Comparison of ENCODE assay signal across 25 cellular contexts in the genomic region with DNA sequence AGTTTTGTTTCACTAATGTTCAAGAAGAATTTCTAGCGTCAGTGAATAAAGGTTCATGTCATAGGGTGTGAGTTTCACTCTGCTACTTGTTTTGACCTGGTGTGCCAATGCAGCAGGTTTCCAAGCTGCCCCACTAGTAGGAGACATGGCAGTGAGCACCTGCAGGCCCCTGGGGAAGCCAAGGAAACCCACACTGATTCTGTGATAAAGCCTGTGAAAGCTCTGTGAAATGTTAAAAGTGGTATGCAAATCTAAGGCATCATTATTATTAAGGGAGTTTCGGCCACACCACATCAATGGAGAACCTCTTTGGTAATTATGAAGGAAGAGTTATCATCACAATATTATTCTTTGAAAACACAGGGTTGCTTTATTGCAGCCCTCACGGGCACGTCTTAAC. TPM values are rescaled to one million over a fixed set of nuclear protein-coding genes. Genes with fewer than 3 reads are reported as not detected.
DNase-seq lines count a peak whose midpoint lies in the region; ATAC-seq and TF ChIP-seq lines count a peak whose summit lies in the region.
"Had no signal": no experiment of that assay in that cellular context is flagged by ENCODE, and none has a peak within 500 bp of the region (broad histone marks: within the 10 kb centered on the region; RNA-seq: fewer than 3 reads in every experiment).

No MANE protein-coding gene starts in this region.

- TF ChIP-seq CTCF in PC-9 (conservative IDR thresholded peaks at IDR 0.05) = no peak

- no peak for DNase-seq in PC-9
- DNase-seq in SIG-M5 treated with dmso at 0.1 percent for 504 hours (lab: John Stamatoyannopoulos, UW; ENCODE audit: unreplicated experiment) = no peak
- no peak for DNase-seq in T-helper 2 cell
- no peak for DNase-seq in DMS53 treated with DMSO at 0.1 percent for 48 hours (lab: John Stamatoyannopoulos, UW; ENCODE audit: unreplicated experiment)
- no peak for DNase-seq in head of caudate nucleus
- DNase-seq: activated CD4-positive, alpha-beta T cell treated with anti-CD3 and anti-CD28 coated beads, Interleukin-2, amount 10 ng/mL, durations not matched to agents 7 days and 5 days; activated CD8-positive, alpha-beta memory T cell treated with anti-CD3 and anti-CD28 coated beads, Interleukin-2, amount 50 U/mL, for 4 hours; activated naive CD8-positive, alpha-beta T cell treated with anti-CD3 and anti-CD28 coated beads for 36 hours; CD8-positive, alpha-beta T cell; DMS153; GDM1; MG63; NCI-H1436 treated with DMSO at 0.1 percent for 48 hours; NCI-H2171 treated with DMSO at 0.1 percent for 48 hours; nucleus accumbens; Right ventricle myocardium superior; small intestine; stimulated activated CD4-positive, alpha-beta T cell treated with anti-CD3 and anti-CD28 coated beads, Interleukin-2, amount 100 ng/mL, for 48 hours; stimulated activated naive CD8-positive, alpha-beta T cell treated with anti-CD3 and anti-CD28 coated beads, Interleukin-15, amount 100 ng/mL, for 72 hours had no signal

- no peaks in the 10 kb centered on the region for H3K9me2 ChIP-seq in PC-9 (ENCODE audit: insufficient read depth)

- no peaks in the 10 kb centered on the region for H3F3A ChIP-seq in PC-9 (ENCODE audit: insufficient read depth, low read depth)

- H3K9me3 ChIP-seq in PC-9 (ENCODE audit: insufficient read depth, low read depth) = no peaks in the 10 kb centered on the region
- H3K9me3 ChIP-seq: MG63 had no signal

- no peak overlapping the region for H3K27ac ChIP-seq in PC-9

- no peaks in the 10 kb centered on the region for H3K79me2 ChIP-seq in PC-9 (ENCODE audit: low read depth)

- no peaks in the 10 kb centered on the region for H3K36me3 ChIP-seq in PC-9 (ENCODE audit: low read depth)
- H3K36me3 ChIP-seq: MG63 had no signal

- H3K4me2 ChIP-seq in PC-9 = no peak overlapping the region

- H2AFZ ChIP-seq in PC-9 = 0 out of 2 replicates have a peak overlapping the region, but pooled peaks have one; percentile 21

- POLR2A ChIA-PET in PC-9 (lab: Charles Lee; ENCODE audit: unreplicated experiment) = no interaction called here

- intact Hi-C loops in PC-9 (cut with micrococcal nuclease; ENCODE audit: unreplicated experiment) (no loop called here), head of caudate nucleus (cut with DNase I) (no loop called here)

- no TSS peak for BruUV-seq in PC-9 (replicated peaks; lab: Mats Ljungman, UMichigan)

- ATAC-seq in GM18873 (IDR thresholded peaks at IDR 0.05; ENCODE audit: low FRiP score, unreplicated experiment) (peak; percentile 40), GM21786 (IDR thresholded peaks at IDR 0.05; ENCODE audit: unreplicated experiment) (peak; percentile 69), HG03196 (IDR thresholded peaks at IDR 0.05; ENCODE audit: unreplicated experiment) (peak; percentile 65)
- ATAC-seq: CD8-positive, alpha-beta T cell; stimulated activated naive CD8-positive, alpha-beta T cell treated with anti-CD3 and anti-CD28 coated beads, Interleukin-15, amount 100 ng/mL, for 72 hours had no signal

- H3K4me1 ChIP-seq in PC-9 (replicated peaks; ENCODE audit: insufficient read depth) = no peaks in the 10 kb centered on the region

- no peaks in the 10 kb centered on the region for H3K27me3 ChIP-seq in PC-9 (ENCODE audit: insufficient read depth, low read depth)
- H3K27me3 ChIP-seq: MG63 had no signal

- H4K20me1 ChIP-seq in PC-9 (ENCODE audit: insufficient read depth) = no peaks in the 10 kb centered on the region

- H3K4me3 ChIP-seq in PC-9 = no peak overlapping the region
- H3K4me3 ChIP-seq: MG63 had no signal

- CTCF ChIA-PET in PC-9 (lab: Charles Lee) = no interaction called here

RNA-seq across cellular contexts. Expression of gene ABCB5, which starts 46.4 kb away (rescaled TPM):
- not detected in 2 replicates for total RNA-seq in PC-9 (2021)
- total RNA-seq: activated CD4-positive, alpha-beta T cell treated with anti-CD3 and anti-CD28 coated beads, Interleukin-2, amount 10 ng/mL, durations not matched to agents 7 days and 5 days; activated naive CD8-positive, alpha-beta T cell treated with anti-CD3 and anti-CD28 coated beads for 36 hours; activated T-helper 2 cell treated with anti-CD3 and anti-CD28 coated beads, Interferon-gamma antibody, Interleukin-2, Interleukin-4, amounts not matched to agents 10 μg/mL and 5 μg/mL and 100 μg/mL, durations not matched to agents 14 hours and 24 hours and 36 hours; CD8-positive, alpha-beta T cell; glomerular endothelial cell; OCI-LY7; Right ventricle myocardium superior had no signal
